Comparison of ENCODE assay signal across 8 cellular contexts in the genomic region with DNA sequence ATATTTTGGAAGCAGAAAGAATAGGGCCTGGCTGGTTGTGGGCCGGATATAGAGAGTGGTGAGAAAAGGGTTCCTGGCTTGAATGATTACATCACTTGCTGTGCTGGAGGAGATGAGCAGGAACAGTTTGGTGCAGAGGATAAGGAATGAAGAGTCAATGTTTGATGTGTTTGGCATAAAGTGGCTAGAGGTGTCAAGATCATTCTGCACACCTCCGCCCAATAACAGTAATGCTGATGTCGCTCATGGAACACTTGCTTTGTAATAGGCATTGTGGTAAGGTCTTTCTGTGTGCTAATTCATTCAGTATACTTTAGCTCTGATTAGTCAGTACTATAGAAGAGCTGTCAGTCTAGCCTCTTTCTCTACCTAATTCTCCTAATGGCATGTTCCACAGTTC.
"Had no signal": no experiment of that assay in that cellular context is flagged by ENCODE, and none has a peak within 500 bp of the region (broad histone marks: within the 10 kb centered on the region; RNA-seq: fewer than 3 reads in every experiment).

No MANE protein-coding gene starts in this region.

- H3K27ac ChIP-seq: HL-60, KMS-11 had no signal

- H3K27ac Mint-ChIP-seq: IgD-negative memory B cell had no signal

- H3K4me3 Mint-ChIP-seq: IgD-negative memory B cell had no signal

- H3K4me1 Mint-ChIP-seq: IgD-negative memory B cell had no signal

- H3K4me3 ChIP-seq: K562 had no signal

- DNase-seq: IMR-90, KBM-7, KG1 had no signal

- H3K9me3 Mint-ChIP-seq: IgD-negative memory B cell had no signal

- ATAC-seq: HepG2, K562 had no signal
